ENCODE assay signal across 12 cellular contexts in the genomic region with DNA sequence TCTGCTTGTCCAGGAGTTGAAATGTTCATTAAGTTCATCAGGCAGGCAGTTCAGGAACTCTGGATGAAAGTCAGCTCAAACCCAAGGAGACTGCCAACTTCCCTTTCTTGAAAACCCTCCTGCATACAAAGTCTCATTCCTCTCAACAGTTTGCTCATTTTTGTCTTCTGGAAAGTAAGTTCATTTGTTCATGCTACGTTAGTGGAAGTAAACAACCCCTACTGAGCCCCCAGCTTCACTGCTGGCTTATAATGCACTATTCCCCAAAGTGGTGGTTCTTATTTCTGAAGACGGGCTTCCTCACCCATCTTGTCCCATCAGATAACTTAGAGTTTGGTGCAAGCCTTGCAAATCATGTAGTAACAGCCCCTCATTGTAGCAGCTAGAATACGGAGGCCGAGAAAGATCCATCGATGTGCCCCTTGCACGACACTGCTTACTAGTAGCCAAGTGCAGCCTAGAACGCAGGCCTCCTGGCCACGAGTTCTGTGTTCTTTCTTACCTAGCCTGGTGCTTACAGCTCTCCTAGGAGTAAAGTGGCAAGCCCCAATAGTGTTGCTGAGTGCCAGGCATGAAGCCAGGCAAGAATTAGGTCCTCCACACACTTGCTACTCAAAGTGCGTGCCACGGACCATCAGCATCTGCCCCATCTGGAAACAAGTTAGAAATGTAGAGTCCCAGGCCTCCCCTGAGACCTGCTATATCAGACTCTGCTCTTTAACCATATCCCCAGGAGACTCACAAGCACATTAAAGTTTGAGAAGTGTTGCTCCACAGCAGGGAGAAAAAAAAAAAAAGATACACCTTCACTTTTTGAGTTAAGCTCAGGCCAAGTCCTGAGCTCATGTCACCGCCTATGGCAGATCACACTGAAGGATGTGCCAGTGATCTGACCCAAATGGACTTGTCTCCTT.
DNase-seq lines count a peak whose midpoint lies in the region; ATAC-seq and TF ChIP-seq lines count a peak whose summit lies in the region.
"Had no signal": no experiment of that assay in that cellular context is flagged by ENCODE, and none has a peak within 500 bp of the region (broad histone marks: within the 10 kb centered on the region; RNA-seq: fewer than 3 reads in every experiment).

No MANE protein-coding gene starts in this region.

- no peak for TF ChIP-seq CTCF in brain microvascular endothelial cell (IDR thresholded peaks at IDR 0.05; ENCODE audit: low read depth, low read length, missing control alignments)
- TF ChIP-seq CTCF in lower leg skin (IDR thresholded peaks at IDR 0.05) = no peak

- ATAC-seq in GM18867 (IDR thresholded peaks at IDR 0.05; ENCODE audit: unreplicated experiment) (peak; percentile 42), GM21619 (IDR thresholded peaks at IDR 0.05; ENCODE audit: unreplicated experiment) (peak; percentile 46), HG03432 (IDR thresholded peaks at IDR 0.05; ENCODE audit: unreplicated experiment) (peak; percentile 54)
- ATAC-seq: natural killer cell treated with Interleukin-12 subunit alpha and Interleukin-12 subunit beta and Interleukin-15 and Interleukin-18, amount 100 ng/mL, for 72 hours had no signal

- peaks cover 12% of the 10 kb centered on the region for H3K36me3 ChIP-seq in brain microvascular endothelial cell (replicated peaks)

- no peak for DNase-seq in NCI-H524 (lab: John Stamatoyannopoulos, UW)
- no peak for DNase-seq in brain microvascular endothelial cell
- no peak for DNase-seq in lower leg skin (ENCODE audit: low spot score in 2 of 2)
- no peak for DNase-seq in stimulated activated CD4-positive, alpha-beta T cell treated with anti-CD3 and anti-CD28 coated beads, Interleukin-15, amount 100 ng/mL, for 24 hours
- DNase-seq: DMS79 treated with DMSO at 0.1 percent for 48 hours; NCI-H1930; stimulated activated CD4-positive, alpha-beta T cell treated with anti-CD3 and anti-CD28 coated beads, Interleukin-4, amount 100 ng/mL, for 4 hours had no signal

- peak overlapping the region; percentile 8 for H3K27ac ChIP-seq in layer of hippocampus (ENCODE audit: low read depth, low read length)
- no peak overlapping the region for H3K27ac ChIP-seq in brain microvascular endothelial cell

- in situ Hi-C loops in brain microvascular endothelial cell (cut with HindIII; ENCODE audit: low pct_ligation_motif_present, low sequenced_read_pairs) = no loop called here

- intact Hi-C loops in lower leg skin (cut with DNase I; ENCODE audit: low total_unique reads) = no loop called here

- TF ChIP-seq POLR2A in lower leg skin (IDR thresholded peaks at IDR 0.05) = no peak

- WGBS in lower leg skin, 2 donors = 93% methylated on average over 11 of the region's 11 CpGs

- H3K4me3 ChIP-seq in brain microvascular endothelial cell (ENCODE audit: low read depth, low read length) = no peak overlapping the region
- H3K4me3 ChIP-seq in lower leg skin (ENCODE audit: low read depth, poor library complexity, severe bottlenecking) = no peak overlapping the region

- H3K27me3 ChIP-seq in layer of hippocampus (ENCODE audit: control insufficient read depth, insufficient read depth, low read length) = no peaks in the 10 kb centered on the region
- H3K27me3 ChIP-seq in brain microvascular endothelial cell (replicated peaks) = no peaks in the 10 kb centered on the region
